ENCODE assay signal across 25 cellular contexts in genomic region chr11:130834886-130835285, GRCh38.
"Had no signal": no experiment of that assay in that cellular context is flagged by ENCODE, and none has a peak within 500 bp of the region (broad histone marks: within the 10 kb centered on the region; RNA-seq: fewer than 3 reads in every experiment).

No MANE protein-coding gene starts in this region.

- H3K4me3 Mint-ChIP-seq: activated B cell treated with CpG ODN at 0.5 μM for 24 hours; activated CD4-positive, alpha-beta T cell treated with anti-CD3 and anti-CD28 coated beads, Interleukin-2, amount 10 ng/mL, durations not matched to agents 24 days and 14 days; activated naive CD8-positive, alpha-beta T cell; activated T-cell treated with anti-CD3 and anti-CD28 coated beads, Interleukin-2, amount 50 U/mL, for 4 hours; T-cell had no signal

- H3K27ac Mint-ChIP-seq: activated B cell treated with CpG ODN at 0.5 μM for 24 hours; activated CD4-positive, alpha-beta T cell treated with anti-CD3 and anti-CD28 coated beads, Interleukin-2, amount 10 ng/mL, durations not matched to agents 24 days and 14 days; activated naive CD8-positive, alpha-beta T cell; T-cell had no signal

- H3K4me3 ChIP-seq: K562, SK-N-MC had no signal

- H3K4me1 Mint-ChIP-seq: activated B cell treated with CpG ODN at 0.5 μM for 24 hours; activated CD4-positive, alpha-beta T cell treated with anti-CD3 and anti-CD28 coated beads, Interleukin-2, amount 10 ng/mL, durations not matched to agents 24 days and 14 days; T-cell had no signal

- H3K27ac ChIP-seq: SK-N-MC had no signal

- DNase-seq: activated B cell treated with CpG ODN at 0.5 μM for 24 hours; activated CD4-positive, alpha-beta T cell treated with anti-CD3 and anti-CD28 coated beads for 1 hour; activated CD4-positive, alpha-beta T cell treated with anti-CD3 and anti-CD28 coated beads, Interleukin-2, amount 10 ng/mL, durations not matched to agents 24 days and 14 days; activated CD4-positive, alpha-beta T cell treated with anti-CD3 and anti-CD28 coated beads, Interleukin-2, amount 50 U/mL, for 48 hours; activated effector memory CD4-positive, alpha-beta T cell treated with anti-CD3 and anti-CD28 coated beads, Interleukin-2, amount 50 U/mL, for 16 hours; activated naive CD4-positive, alpha-beta T cell treated with Interleukin-2 at 50 U/mL for 16 hours; activated T-cell treated with anti-CD3 and anti-CD28 coated beads, Interleukin-2, amount 50 U/mL, for 4 hours; anterior cingulate cortex; Kasumi-1; NCI-H1048; NCI-H146; NCI-H187 treated with DMSO at 0.1 percent for 48 hours; NCI-H2081 treated with DMSO at 0.1 percent for 48 hours; NCI-H2227 treated with DMSO at 0.1 percent for 48 hours; NCI-H446 treated with DMSO at 0.1 percent for 48 hours; NCI-H526; NCI-H774; RPMI8226; T-cell; T-helper 2 cell; T1000 had no signal

- H3K36me3 Mint-ChIP-seq: T-cell had no signal

- ATAC-seq: activated T-cell treated with anti-CD3 and anti-CD28 coated beads, Interleukin-2, amount 50 U/mL, for 4 hours; K562; Right ventricle myocardium inferior; T-cell had no signal
